8 cellular contexts compared by ENCODE assay signal in genomic region chr10:116796910-116797513, GRCh38. TPM values are rescaled to one million over a fixed set of nuclear protein-coding genes. Genes with fewer than 3 reads are reported as not detected.
DNase-seq lines count a peak whose midpoint lies in the region; ATAC-seq lines count a peak whose summit lies in the region.

No MANE protein-coding gene starts in this region.

- DNase-seq in AG20443 (ENCODE audit: low spot score) (peak; percentile 89), NCI-H510A treated with DMSO at 0.1 percent for 48 hours (lab: John Stamatoyannopoulos, UW) (peak; percentile 74), dermis microvascular lymphatic vessel endothelial cell (ENCODE audit: low read depth in 2 of 2) (peak; percentile 54 to 74), medulla oblongata (ENCODE audit: extremely low spot score) (peak; percentile 88)
- DNase-seq in activated CD4-positive, alpha-beta T cell treated with anti-CD3 and anti-CD28 coated beads, Interleukin-2, amount 50 U/mL, for 1 hour, result peak; percentile 66
- peak; percentile 8 to 44 for DNase-seq in stimulated activated CD8-positive, alpha-beta memory T cell treated with anti-CD3 and anti-CD28 coated beads, Interleukin-2, amount 100 ng/mL, for 1 hour (ENCODE audit: low read depth in 2 of 2)

- ATAC-seq in GM18907 (IDR thresholded peaks at IDR 0.05; ENCODE audit: unreplicated experiment) (peak; percentile 85), HG03280 (IDR thresholded peaks at IDR 0.05; ENCODE audit: unreplicated experiment) (peak; percentile 86)

RNA-seq across cellular contexts. Expression of gene ENO4, which starts 52.3 kb away (rescaled TPM):
- under 0.01 TPM in 1 of 2 replicates, not detected in the other for total RNA-seq in dermis microvascular lymphatic vessel endothelial cell

RNA-seq across cellular contexts. Expression of gene HSPA12A, which starts 54.6 kb away (rescaled TPM):
- 0.38 and 0.77 TPM in 2 replicates for total RNA-seq in dermis microvascular lymphatic vessel endothelial cell

Comparison
In these comparisons a context has a peak if more than half of its experiments do, and no peak if none do; other contexts are left out.
1. Peak in every context shown above with its lines: DNase-seq and ATAC-seq.
2. DNase-seq: peak in every context shown above with its lines; median percentile 89 in AG20443; 88 in medulla oblongata; 74 in NCI-H510A treated with DMSO at 0.1 percent for 48 hours; 66 in activated CD4-positive, alpha-beta T cell treated with anti-CD3 and anti-CD28 coated beads, Interleukin-2, amount 50 U/mL, for 1 hour; 64 in dermis microvascular lymphatic vessel endothelial cell; 26 in stimulated activated CD8-positive, alpha-beta memory T cell treated with anti-CD3 and anti-CD28 coated beads, Interleukin-2, amount 100 ng/mL, for 1 hour.